Comparison of ENCODE assay signal across 17 cellular contexts in the genomic region with DNA sequence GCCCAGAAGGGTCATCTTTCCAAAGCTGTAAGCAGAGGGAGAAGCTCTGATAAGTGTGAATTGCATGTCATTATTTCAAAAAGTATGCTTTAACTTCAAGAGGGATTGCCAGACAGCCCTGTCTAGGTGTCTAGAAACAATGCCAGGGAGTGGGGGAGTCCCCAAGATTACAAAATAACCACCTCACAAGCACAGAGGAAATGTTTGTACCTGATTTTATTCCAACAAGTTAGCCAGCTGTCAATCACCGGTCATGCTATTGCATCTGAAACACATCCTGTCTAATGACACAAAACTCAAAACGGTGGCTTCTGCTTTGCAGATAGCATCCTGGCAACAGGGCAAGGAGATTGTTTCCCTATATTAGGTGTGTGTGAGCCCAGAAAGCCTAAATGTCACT.
DNase-seq lines count a peak whose midpoint lies in the region; ATAC-seq and TF ChIP-seq lines count a peak whose summit lies in the region.
"Had no signal": no experiment of that assay in that cellular context is flagged by ENCODE, and none has a peak within 500 bp of the region (broad histone marks: within the 10 kb centered on the region; RNA-seq: fewer than 3 reads in every experiment).

No MANE protein-coding gene starts in this region.

- H3K36me3 Mint-ChIP-seq in activated CD8-positive, alpha-beta T cell treated with anti-CD3 and anti-CD28 coated beads for 36 hours (ENCODE audit: low read depth): no peaks in the 10 kb centered on the region
- H3K36me3 Mint-ChIP-seq: activated naive CD8-positive, alpha-beta T cell; naive thymus-derived CD4-positive, alpha-beta T cell had no signal

- POLR2A ChIA-PET in activated CD8-positive, alpha-beta T cell treated with anti-CD3 and anti-CD28 coated beads for 36 hours (lab: Charles Lee): no interaction called here

- H3K4me1 Mint-ChIP-seq in activated CD8-positive, alpha-beta T cell treated with anti-CD3 and anti-CD28 coated beads for 36 hours (ENCODE audit: low read depth): no peaks in the 10 kb centered on the region

- H3K27ac Mint-ChIP-seq in activated CD8-positive, alpha-beta T cell treated with anti-CD3 and anti-CD28 coated beads for 36 hours: no peak overlapping the region
- H3K27ac Mint-ChIP-seq: activated naive CD8-positive, alpha-beta T cell; naive thymus-derived CD4-positive, alpha-beta T cell had no signal

- peak; percentile 77 for ATAC-seq in GM18861 (IDR thresholded peaks at IDR 0.05; ENCODE audit: unreplicated experiment)
- peak; percentile 42 for ATAC-seq in GM21576 (IDR thresholded peaks at IDR 0.05; ENCODE audit: unreplicated experiment)
- peak; percentile 56 for ATAC-seq in HG03095 (IDR thresholded peaks at IDR 0.05; ENCODE audit: unreplicated experiment)
- ATAC-seq in activated CD8-positive, alpha-beta T cell treated with anti-CD3 and anti-CD28 coated beads for 36 hours: no peak
- ATAC-seq: naive thymus-derived CD4-positive, alpha-beta T cell had no signal

- intact Hi-C loops in activated CD8-positive, alpha-beta T cell treated with anti-CD3 and anti-CD28 coated beads for 36 hours (cut with micrococcal nuclease): no loop called here

- H3K4me3 Mint-ChIP-seq in activated CD8-positive, alpha-beta T cell treated with anti-CD3 and anti-CD28 coated beads for 36 hours: no peak overlapping the region
- H3K4me3 Mint-ChIP-seq: activated naive CD8-positive, alpha-beta T cell; naive thymus-derived CD4-positive, alpha-beta T cell had no signal

- no peak for TF ChIP-seq CTCF in epithelial cell of esophagus (IDR thresholded peaks at IDR 0.05; ENCODE audit: insufficient read depth, low read depth, low read length, missing control alignments)
- TF ChIP-seq CTCF in activated CD8-positive, alpha-beta T cell treated with anti-CD3 and anti-CD28 coated beads for 36 hours (IDR thresholded peaks at IDR 0.05): no peak

- H3K27me3 Mint-ChIP-seq in activated CD8-positive, alpha-beta T cell treated with anti-CD3 and anti-CD28 coated beads for 36 hours: no peaks in the 10 kb centered on the region
- H3K27me3 Mint-ChIP-seq: activated naive CD8-positive, alpha-beta T cell had no signal

- no peak overlapping the region for H3K4me3 ChIP-seq in epithelial cell of esophagus (ENCODE audit: low read length)
- H3K4me3 ChIP-seq: BLaER1 treated with 17β-estradiol and CSF1 and Interleukin-3, amounts not matched to agents 10 nM and 100 nM; prostate gland had no signal

- CTCF ChIA-PET in activated CD8-positive, alpha-beta T cell treated with anti-CD3 and anti-CD28 coated beads for 36 hours (lab: Charles Lee): no interaction called here

- no peaks in the 10 kb centered on the region for H3K9me3 Mint-ChIP-seq in activated CD8-positive, alpha-beta T cell treated with anti-CD3 and anti-CD28 coated beads for 36 hours
- H3K9me3 Mint-ChIP-seq: naive thymus-derived CD4-positive, alpha-beta T cell had no signal

- DNase-seq in epithelial cell of esophagus (ENCODE audit: low read depth): peak; percentile 10
- no peak for DNase-seq in RKO (ENCODE audit: low spot score)
- DNase-seq in activated CD8-positive, alpha-beta T cell treated with anti-CD3 and anti-CD28 coated beads for 36 hours: no peak
- DNase-seq in stimulated activated CD4-positive, alpha-beta T cell treated with anti-CD3 and anti-CD28 coated beads, Interleukin-4, amount 100 ng/mL, for 1 hour: no peak
- DNase-seq: activated CD4-positive, CD25-positive, alpha-beta regulatory T cell; DMS79 treated with DMSO at 0.1 percent for 48 hours; NCI-H2107; NCI-H748 treated with DMSO at 0.1 percent for 48 hours; RPMI8226; stimulated activated CD4-positive, alpha-beta T cell treated with anti-CD3 and anti-CD28 coated beads, Interleukin-12 subunit alpha, Interleukin-12 subunit beta, amount 100 ng/mL, for 4 hours had no signal
